ENCODE assay signal across 1 cellular context in the genomic region with DNA sequence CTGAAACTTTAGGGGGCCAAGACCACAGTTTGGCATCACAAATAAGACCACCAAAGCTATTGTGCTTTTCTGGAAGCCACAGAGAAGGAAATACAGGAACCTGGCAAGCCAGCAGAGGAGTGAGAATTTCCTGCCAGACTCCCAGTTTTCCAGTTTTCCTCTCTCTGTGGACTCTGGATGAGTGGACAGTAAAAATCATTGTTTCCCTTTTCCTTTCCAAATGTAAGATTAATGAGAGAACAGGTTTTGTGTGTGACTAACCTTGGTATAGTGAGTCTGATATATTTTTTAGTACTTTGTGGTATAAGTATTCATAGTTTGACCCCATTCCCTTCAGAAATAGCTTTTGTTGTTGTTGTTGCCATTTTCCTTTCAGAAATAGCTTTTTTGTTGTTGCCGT.
TF ChIP-seq lines count a peak whose summit lies in the region.

No MANE protein-coding gene starts in this region.

TF ChIP-seq in HepG2, 621 proteins besides CTCF, POLR2A, EP300 and RAD21:
- TF ChIP-seq SMARCC2 (IDR thresholded peaks at IDR 0.05), result no peak
- TF ChIP-seq E2F2 (CRISPR knock-in tag; IDR thresholded peaks at IDR 0.05; ENCODE audit: borderline replicate concordance), result no peak
- no peak for TF ChIP-seq ERF (CRISPR knock-in tag; IDR thresholded peaks at IDR 0.05)
- no peak for TF ChIP-seq MBD4 (IDR thresholded peaks at IDR 0.05; ENCODE audit: borderline replicate concordance, low read length)
- no peak for TF ChIP-seq NR3C1 (CRISPR knock-in tag; IDR thresholded peaks at IDR 0.05)
- TF ChIP-seq ZNF660 (CRISPR knock-in tag; IDR thresholded peaks at IDR 0.05; ENCODE audit: borderline replicate concordance, low read depth), result no peak
- TF ChIP-seq HNRNPL (IDR thresholded peaks at IDR 0.05; ENCODE audit: low read depth, low read length), result no peak
- TF ChIP-seq MAFK (conservative IDR thresholded peaks at IDR 0.05 in 1 of 2, IDR thresholded peaks at IDR 0.05 in 1 of 2; ENCODE audit: low read length in 2 of 2), result no peak
- TF ChIP-seq, protein P1, sequence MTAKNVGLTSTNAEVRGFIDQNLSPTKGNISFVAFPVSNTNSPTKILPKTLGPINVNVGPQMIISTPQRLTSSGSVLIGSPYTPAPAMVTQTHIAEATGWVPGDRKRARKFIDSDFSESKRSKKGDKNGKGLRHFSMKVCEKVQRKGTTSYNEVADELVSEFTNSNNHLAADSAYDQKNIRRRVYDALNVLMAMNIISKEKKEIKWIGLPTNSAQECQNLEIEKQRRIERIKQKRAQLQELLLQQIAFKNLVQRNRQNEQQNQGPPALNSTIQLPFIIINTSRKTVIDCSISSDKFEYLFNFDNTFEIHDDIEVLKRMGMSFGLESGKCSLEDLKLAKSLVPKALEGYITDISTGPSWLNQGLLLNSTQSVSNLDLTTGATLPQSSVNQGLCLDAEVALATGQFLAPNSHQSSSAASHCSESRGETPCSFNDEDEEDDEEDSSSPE (CRISPR knock-in tag; IDR thresholded peaks at IDR 0.05), result no peak
- TF ChIP-seq ZNF749 (CRISPR knock-in tag; IDR thresholded peaks at IDR 0.05; ENCODE audit: borderline replicate concordance), result no peak
